Comparison of ENCODE assay signal across 1 cellular context in genomic region chr9:137095664-137096517, GRCh38.
TF ChIP-seq lines count a peak whose summit lies in the region.

No MANE protein-coding gene starts in this region.

TF ChIP-seq in HepG2, 621 proteins besides CTCF, POLR2A, EP300 and RAD21:
- 0 out of 2 replicates have a peak, but pooled peaks have one; percentile 7 for TF ChIP-seq STAG1 (CRISPR knock-in tag; IDR thresholded peaks at IDR 0.05)
- peak; percentile 42 for TF ChIP-seq PATZ1 (CRISPR knock-in tag; IDR thresholded peaks at IDR 0.05)
- TF ChIP-seq MED13 (CRISPR knock-in tag; IDR thresholded peaks at IDR 0.05): no peak
TF ChIP-seq in HepG2: peak in this region for 2.
